Comparison of ENCODE assay signal across 1 cellular context in genomic region chr19:1259873-1260748, GRCh38.
A peak's percentile ranks its signal among the peaks of the same experiment; 100 is the strongest.
TF ChIP-seq lines count a peak whose summit lies in the region.

No MANE protein-coding gene starts in this region.

TF ChIP-seq in GM12878, 131 proteins besides CTCF, POLR2A, EP300 and RAD21 (continued from another document):
- TF ChIP-seq ZNF687 (IDR thresholded peaks at IDR 0.05) (peak; percentile 31; the same call in 1 of the 2 replicates), BACH1 (IDR thresholded peaks at IDR 0.05; ENCODE audit: borderline replicate concordance) (peak; percentile 50; the same call in 1 of the 2 replicates), TCF7 (IDR thresholded peaks at IDR 0.05; ENCODE audit: borderline replicate concordance) (no peak), PAX8 (IDR thresholded peaks at IDR 0.05) (no peak), MEF2A (IDR thresholded peaks at IDR 0.05; ENCODE audit: insufficient read depth, low read depth, low read length) (no peak), HDGF (IDR thresholded peaks at IDR 0.05) (0 out of 2 replicates have a peak, but pooled peaks have one; percentile 47), EZH2 (IDR thresholded peaks at IDR 0.05; ENCODE audit: borderline replicate concordance, control insufficient read depth, low read depth, low read length) (no peak), RAD51 (IDR thresholded peaks at IDR 0.05) (no peak), ZBTB40 (IDR thresholded peaks at IDR 0.05; ENCODE audit: borderline replicate concordance) (no peak; the same call in 1 of the 2 replicates), KLF5 (IDR thresholded peaks at IDR 0.05; ENCODE audit: partially characterized antibody) (no peak), GABPA (IDR thresholded peaks at IDR 0.05; ENCODE audit: low read depth) (no peak)
